ENCODE assay signal across 20 cellular contexts in the genomic region with DNA sequence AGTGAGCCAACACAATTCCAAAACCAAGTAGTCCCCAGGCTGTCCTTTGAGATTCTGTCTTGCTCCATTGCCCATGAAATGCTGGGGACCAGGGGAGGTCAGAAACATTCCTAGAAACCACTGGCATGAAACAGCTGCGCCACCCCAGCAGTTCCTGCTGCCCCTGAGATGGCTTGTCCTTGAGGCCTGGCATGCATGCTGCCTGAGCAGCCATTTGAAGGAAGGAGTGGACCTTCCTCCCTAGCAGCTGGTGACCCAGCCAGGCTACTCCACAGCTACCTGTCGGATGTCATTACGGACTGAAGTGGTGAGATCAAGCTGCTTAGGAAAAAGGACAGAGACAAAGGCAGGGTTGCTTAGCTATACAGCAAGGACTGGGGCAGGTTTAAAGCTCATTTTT.
A peak's percentile ranks its signal among the peaks of the same experiment; 100 is the strongest.
DNase-seq lines count a peak whose midpoint lies in the region; ATAC-seq and TF ChIP-seq lines count a peak whose summit lies in the region.
"Had no signal": no experiment of that assay in that cellular context is flagged by ENCODE, and none has a peak within 500 bp of the region (broad histone marks: within the 10 kb centered on the region; RNA-seq: fewer than 3 reads in every experiment).

No MANE protein-coding gene starts in this region.

- peak overlapping the region; percentile 59 to 93 (median 61) for H3K27ac Mint-ChIP-seq in nephron
- H3K27ac Mint-ChIP-seq: activated CD8-positive, alpha-beta memory T cell treated with anti-CD3 and anti-CD28 coated beads, Interleukin-2, amount 10 ng/mL, durations not matched to agents 7 days and 5 days; activated naive CD8-positive, alpha-beta T cell treated with anti-CD3 and anti-CD28 coated beads, Interleukin-2, amount 10 ng/mL, durations not matched to agents 7 days and 5 days; activated T-helper 2 cell treated with anti-CD3 and anti-CD28 coated beads, Interferon-gamma antibody, Interleukin-2, Interleukin-4, amounts not matched to agents 10 μg/mL and 5 μg/mL and 100 μg/mL, durations not matched to agents 14 hours and 24 hours and 36 hours; stimulated activated effector memory CD8-positive, alpha-beta T cell treated with anti-CD3 and anti-CD28 coated beads, Interleukin-12 subunit alpha, Interleukin-12 subunit beta, amount 100 ng/mL, for 72 hours had no signal

- DNase-seq in Caki2 (ENCODE audit: low read depth): peak; percentile 90
- peak; percentile 63 for DNase-seq in NCI-H2029 treated with DMSO at 0.1 percent for 48 hours (lab: John Stamatoyannopoulos, UW)
- DNase-seq in cerebellar cortex (ENCODE audit: low spot score): peak; percentile 21
- DNase-seq in NCI-H2227 (lab: John Stamatoyannopoulos, UW; ENCODE audit: unreplicated experiment): no peak
- DNase-seq in posterior cingulate gyrus: no peak
- no peak for DNase-seq in T-helper 9 cell
- DNase-seq: activated CD4-positive, alpha-beta T cell treated with anti-CD3 and anti-CD28 coated beads for 4 hours; activated CD8-positive, alpha-beta memory T cell treated with anti-CD3 and anti-CD28 coated beads, Interleukin-2, amount 10 ng/mL, durations not matched to agents 7 days and 5 days; activated naive CD8-positive, alpha-beta T cell treated with anti-CD3 and anti-CD28 coated beads, Interleukin-2, amount 10 ng/mL, durations not matched to agents 7 days and 5 days; GOT3; mucosa of descending colon; NCI-H226; occipital lobe; right lobe of liver; testis had no signal

- intact Hi-C loops in posterior cingulate gyrus (cut with DNase I): no loop called here

- in situ Hi-C loops in Caki2 (cut with HindIII; ENCODE audit: low pct_unique_long_range_greater_than_20kb, low sequenced_read_pairs): no loop called here

- peaks cover 5% of the 10 kb centered on the region for H3K4me1 Mint-ChIP-seq in nephron
- H3K4me1 Mint-ChIP-seq: activated CD8-positive, alpha-beta memory T cell treated with anti-CD3 and anti-CD28 coated beads, Interleukin-2, amount 10 ng/mL, durations not matched to agents 7 days and 5 days; activated naive CD8-positive, alpha-beta T cell treated with anti-CD3 and anti-CD28 coated beads, Interleukin-2, amount 10 ng/mL, durations not matched to agents 7 days and 5 days; stimulated activated effector memory CD8-positive, alpha-beta T cell treated with anti-CD3 and anti-CD28 coated beads, Interleukin-12 subunit alpha, Interleukin-12 subunit beta, amount 100 ng/mL, for 72 hours had no signal

- H3K27me3 Mint-ChIP-seq in nephron (ENCODE audit: low read depth): peaks cover 3% of the 10 kb centered on the region
- H3K27me3 Mint-ChIP-seq: activated CD8-positive, alpha-beta memory T cell treated with anti-CD3 and anti-CD28 coated beads, Interleukin-2, amount 10 ng/mL, durations not matched to agents 7 days and 5 days; activated naive CD8-positive, alpha-beta T cell treated with anti-CD3 and anti-CD28 coated beads, Interleukin-2, amount 10 ng/mL, durations not matched to agents 7 days and 5 days had no signal

- H3K9me3 Mint-ChIP-seq in nephron: peaks cover 36% of the 10 kb centered on the region

- ATAC-seq in HG03571 (IDR thresholded peaks at IDR 0.05; ENCODE audit: unreplicated experiment): no peak
- ATAC-seq: activated CD8-positive, alpha-beta memory T cell treated with anti-CD3 and anti-CD28 coated beads, Interleukin-2, amount 10 ng/mL, durations not matched to agents 7 days and 5 days; left lobe of liver; mucosa of descending colon; right lobe of liver; stimulated activated effector memory CD8-positive, alpha-beta T cell treated with anti-CD3 and anti-CD28 coated beads, Interleukin-12 subunit alpha, Interleukin-12 subunit beta, amount 100 ng/mL, for 72 hours had no signal

- peaks cover 67% of the 10 kb centered on the region for H3K36me3 Mint-ChIP-seq in nephron (ENCODE audit: low read depth)

- no peak overlapping the region for H3K4me3 Mint-ChIP-seq in nephron
- H3K4me3 Mint-ChIP-seq: activated CD8-positive, alpha-beta memory T cell treated with anti-CD3 and anti-CD28 coated beads, Interleukin-2, amount 10 ng/mL, durations not matched to agents 7 days and 5 days; activated naive CD8-positive, alpha-beta T cell treated with anti-CD3 and anti-CD28 coated beads, Interleukin-2, amount 10 ng/mL, durations not matched to agents 7 days and 5 days; stimulated activated effector memory CD8-positive, alpha-beta T cell treated with anti-CD3 and anti-CD28 coated beads, Interleukin-12 subunit alpha, Interleukin-12 subunit beta, amount 100 ng/mL, for 72 hours had no signal

- no peak for TF ChIP-seq CTCF in nephron (IDR thresholded peaks at IDR 0.05; ENCODE audit: unreplicated experiment in 3 of 3)

Comparison
In these comparisons a context has a peak if more than half of its experiments do, and no peak if none do; other contexts are left out.
1. DNase-seq: peak in Caki2 (single experiment), NCI-H2029 treated with DMSO at 0.1 percent for 48 hours (single experiment) and cerebellar cortex (single experiment); none in NCI-H2227 (single experiment), posterior cingulate gyrus (0 of 10) and T-helper 9 cell (single experiment).